ENCODE assay signal across 9 cellular contexts in the genomic region with DNA sequence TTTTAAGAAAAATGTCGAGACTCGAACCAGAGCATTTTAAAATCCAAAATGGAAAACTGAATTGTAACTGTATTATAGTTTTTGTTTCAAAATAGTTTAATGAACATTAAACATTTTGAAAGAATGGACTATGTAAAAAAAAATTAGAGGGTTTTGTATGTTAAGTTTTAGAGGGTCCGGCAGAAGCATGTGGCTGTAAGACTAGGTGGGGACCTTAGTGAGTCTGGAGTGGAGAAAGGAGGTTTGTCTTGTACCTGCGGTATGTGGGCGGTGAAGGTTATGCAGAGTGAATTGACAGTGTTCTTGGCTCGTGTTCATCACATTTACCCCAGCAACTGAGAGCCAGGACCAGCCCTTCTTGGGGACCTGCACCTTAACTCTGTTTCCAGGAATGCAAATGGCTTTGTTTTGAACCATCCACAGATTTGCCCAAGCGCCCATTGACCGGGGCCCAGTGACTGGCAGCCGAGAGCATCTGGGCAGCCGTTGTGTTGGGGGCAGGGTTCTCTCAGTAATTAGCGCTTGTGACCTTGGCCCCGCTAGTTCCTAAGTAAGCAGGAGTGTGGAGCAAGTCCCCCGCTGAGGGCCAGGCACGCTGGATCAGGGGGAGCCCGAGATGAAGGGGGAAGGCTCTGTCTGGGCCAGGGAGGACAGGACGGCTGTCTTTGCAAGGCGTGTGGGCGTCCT. TPM values are rescaled to one million over a fixed set of nuclear protein-coding genes. Genes with fewer than 3 reads are reported as not detected.
DNase-seq lines count a peak whose midpoint lies in the region; ATAC-seq, FAIRE-seq and TF ChIP-seq lines count a peak whose summit lies in the region.
"Had no signal": no experiment of that assay in that cellular context is flagged by ENCODE, and none has a peak within 500 bp of the region (broad histone marks: within the 10 kb centered on the region; RNA-seq: fewer than 3 reads in every experiment).

No MANE protein-coding gene starts in this region.

- H3K4me1 Mint-ChIP-seq in activated naive CD4-positive, alpha-beta T cell treated with anti-CD3 and anti-CD28 coated beads, Interleukin-2, amount 10 ng/mL, durations not matched to agents 7 days and 5 days, result peaks cover 25% of the 10 kb centered on the region

- FAIRE-seq in A549 (lab: Jason Lieb, UNC) (no peak), frontal cortex (lab: Jason Lieb, UNC) (no peak)
- FAIRE-seq: GM18507 had no signal

- peaks cover 39% of the 10 kb centered on the region for H3K36me3 Mint-ChIP-seq in activated naive CD4-positive, alpha-beta T cell treated with anti-CD3 and anti-CD28 coated beads, Interleukin-2, amount 10 ng/mL, durations not matched to agents 7 days and 5 days

- H3K27me3 ChIP-seq in HUES6 (ENCODE audit: control insufficient read depth, insufficient read depth, low read length) (no peaks in the 10 kb centered on the region), hepatocyte (no peaks in the 10 kb centered on the region)

- POLR2A ChIA-PET in A549 (lab: Yijun Ruan, JAX), result interaction anchor here (0.6 to 4.0 kb wide), 18 partner anchors 9 to 985 kb away, joined by 3 to 79 read pairs (median 16); no protein-coding TSS in a partner anchor

- DNase-seq in A549 (ENCODE audit: low read depth in 1 of 2, low spot score in 1 of 2), result peak in 1 of 2 experiments; percentile 30
- peak; percentile 40 for DNase-seq in activated naive CD4-positive, alpha-beta T cell treated with anti-CD3 and anti-CD28 coated beads, Interleukin-2, amount 10 ng/mL, durations not matched to agents 7 days and 5 days
- DNase-seq in hepatocyte (ENCODE audit: low spot score), result peak; percentile 70
- peak; percentile 71 for DNase-seq in sciatic nerve (ENCODE audit: low spot score)
- no peak for DNase-seq in HPDE6-E6E7 (ENCODE audit: extremely low spot score)
- no peak for DNase-seq in frontal cortex (ENCODE audit: low spot score in 2 of 2)
- no peak for DNase-seq in ureter (ENCODE audit: low spot score)

- H3K9me3 Mint-ChIP-seq in activated naive CD4-positive, alpha-beta T cell treated with anti-CD3 and anti-CD28 coated beads, Interleukin-2, amount 10 ng/mL, durations not matched to agents 7 days and 5 days, result peaks cover 11% of the 10 kb centered on the region

- H3K4me3 ChIP-seq in A549 (peak overlapping the region; percentile 82), HUES6 (ENCODE audit: low read depth, low read length) (peak overlapping the region; percentile 84), hepatocyte (peak overlapping the region; percentile 50)

- CTCF ChIA-PET in A549 (lab: Yijun Ruan, JAX), result interaction anchor here (1.4 to 1.9 kb wide), 3 partner anchors 11 to 871 kb away, joined by 3 to 8 read pairs (median 3); no protein-coding TSS in a partner anchor
- CTCF ChIA-PET in activated naive CD4-positive, alpha-beta T cell treated with anti-CD3 and anti-CD28 coated beads, Interleukin-2, amount 10 ng/mL, durations not matched to agents 7 days and 5 days (lab: Charles Lee), result no interaction called here

- H3K36me3 ChIP-seq in HUES6 (ENCODE audit: control insufficient read depth, insufficient read depth, low read length) (peaks cover 11% of the 10 kb centered on the region), hepatocyte (replicated peaks; ENCODE audit: insufficient read depth, low read depth) (no peaks in the 10 kb centered on the region)

- H3K4me1 ChIP-seq in A549 (peaks cover 15% of the 10 kb centered on the region), HUES6 (ENCODE audit: control insufficient read depth, insufficient read depth, low read length) (peaks cover 25% of the 10 kb centered on the region), hepatocyte (ENCODE audit: insufficient read depth) (peaks cover 14% of the 10 kb centered on the region)

- ATAC-seq in A549, result no peak
- no peak for ATAC-seq in sciatic nerve

- no peak for TF ChIP-seq RAD21 in A549 (conservative IDR thresholded peaks at IDR 0.05 in 1 of 2, IDR thresholded peaks at IDR 0.05 in 1 of 2)

- TF ChIP-seq CTCF in A549 (IDR thresholded peaks at IDR 0.05), result no peak
- no peak for TF ChIP-seq CTCF in hepatocyte (IDR thresholded peaks at IDR 0.05; ENCODE audit: poor library complexity)

- no peaks in the 10 kb centered on the region for H3K9me2 ChIP-seq in hepatocyte (replicated peaks; ENCODE audit: insufficient read depth)

- H3K9me3 ChIP-seq in A549 (no peaks in the 10 kb centered on the region), HUES6 (ENCODE audit: control insufficient read depth, insufficient read depth, low read depth, low read length) (no peaks in the 10 kb centered on the region), hepatocyte (ENCODE audit: low read depth) (no peaks in the 10 kb centered on the region)

- peaks cover 35% of the 10 kb centered on the region for H3K79me2 ChIP-seq in hepatocyte

- H3K27ac Mint-ChIP-seq in activated naive CD4-positive, alpha-beta T cell treated with anti-CD3 and anti-CD28 coated beads, Interleukin-2, amount 10 ng/mL, durations not matched to agents 7 days and 5 days, result peak overlapping the region; percentile 96

- peak overlapping the region; percentile 94 for H3K4me3 Mint-ChIP-seq in activated naive CD4-positive, alpha-beta T cell treated with anti-CD3 and anti-CD28 coated beads, Interleukin-2, amount 10 ng/mL, durations not matched to agents 7 days and 5 days

- peaks cover 13% of the 10 kb centered on the region for H3K27me3 Mint-ChIP-seq in activated naive CD4-positive, alpha-beta T cell treated with anti-CD3 and anti-CD28 coated beads, Interleukin-2, amount 10 ng/mL, durations not matched to agents 7 days and 5 days

- WGBS in A549 (ENCODE audit: missing lambda C conversion rate), result 89% methylated on average over 17 of the region's 18 CpGs
- WGBS in hepatocyte (ENCODE audit: low lambda C conversion rate, missing lambda C conversion rate), result 27% methylated on average over 18 of the region's 18 CpGs

- no peak for TF ChIP-seq EP300 in A549 (IDR thresholded peaks at IDR 0.05)

- H2AFZ ChIP-seq in hepatocyte, result no peak overlapping the region

- TF ChIP-seq POLR2A in A549 (IDR thresholded peaks at IDR 0.05; ENCODE audit: low read length), result peak; percentile 25; the same call in 1 of the 2 replicates

- intact Hi-C loops in sciatic nerve (cut with DNase I), result loop anchor here (5.0 kb wide), 1 partner anchor 981 kb away; no protein-coding TSS in a partner anchor

- H3K9ac ChIP-seq in HUES6 (ENCODE audit: low read length), result peak overlapping the region; percentile 99

- H3K27ac ChIP-seq in A549, result peak overlapping the region; percentile 100
- peak overlapping the region; percentile 99; the same call in 1 of the 2 replicates for H3K27ac ChIP-seq in HUES6 (ENCODE audit: low read depth, low read length)
- H3K27ac ChIP-seq in hepatocyte, result peak overlapping the region; percentile 98

- peak overlapping the region; percentile 91 for H3K4me2 ChIP-seq in A549
- peak overlapping the region; percentile 85 for H3K4me2 ChIP-seq in hepatocyte

- H4K20me1 ChIP-seq in hepatocyte (ENCODE audit: insufficient read depth, poor library complexity, severe bottlenecking), result peaks cover 27% of the 10 kb centered on the region

TF ChIP-seq in A549, 52 proteins besides CTCF, POLR2A, EP300 and RAD21:
- 0 out of 2 replicates have a peak, but pooled peaks have one; percentile 30 for TF ChIP-seq ZNF302 (CRISPR knock-in tag; IDR thresholded peaks at IDR 0.05)
- TF ChIP-seq FOXS1 (CRISPR knock-in tag; IDR thresholded peaks at IDR 0.05), result no peak
- peak; percentile 72; the same call in 1 of the 2 replicates for TF ChIP-seq TFCP2L1 (CRISPR knock-in tag; IDR thresholded peaks at IDR 0.05)
- TF ChIP-seq FOSB (CRISPR knock-in tag; IDR thresholded peaks at IDR 0.05), result peak; percentile 59; the same call in 1 of the 2 replicates
- TF ChIP-seq, protein P1, sequence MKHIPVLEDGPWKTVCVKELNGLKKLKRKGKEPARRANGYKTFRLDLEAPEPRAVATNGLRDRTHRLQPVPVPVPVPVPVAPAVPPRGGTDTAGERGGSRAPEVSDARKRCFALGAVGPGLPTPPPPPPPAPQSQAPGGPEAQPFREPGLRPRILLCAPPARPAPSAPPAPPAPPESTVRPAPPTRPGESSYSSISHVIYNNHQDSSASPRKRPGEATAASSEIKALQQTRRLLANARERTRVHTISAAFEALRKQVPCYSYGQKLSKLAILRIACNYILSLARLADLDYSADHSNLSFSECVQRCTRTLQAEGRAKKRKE (CRISPR knock-in tag; IDR thresholded peaks at IDR 0.05; ENCODE audit: low read depth), result no peak
- 0 out of 2 replicates have a peak, but pooled peaks have one; percentile 9 for TF ChIP-seq HOXB5 (CRISPR knock-in tag; IDR thresholded peaks at IDR 0.05)
- TF ChIP-seq, protein P2, sequence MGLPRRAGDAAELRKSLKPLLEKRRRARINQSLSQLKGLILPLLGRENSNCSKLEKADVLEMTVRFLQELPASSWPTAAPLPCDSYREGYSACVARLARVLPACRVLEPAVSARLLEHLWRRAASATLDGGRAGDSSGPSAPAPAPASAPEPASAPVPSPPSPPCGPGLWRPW (IDR thresholded peaks at IDR 0.05), result no peak
- TF ChIP-seq, protein P3, sequence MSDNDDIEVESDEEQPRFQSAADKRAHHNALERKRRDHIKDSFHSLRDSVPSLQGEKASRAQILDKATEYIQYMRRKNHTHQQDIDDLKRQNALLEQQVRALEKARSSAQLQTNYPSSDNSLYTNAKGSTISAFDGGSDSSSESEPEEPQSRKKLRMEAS (IDR thresholded peaks at IDR 0.05), result no peak
- TF ChIP-seq HOXA7 (CRISPR knock-in tag; IDR thresholded peaks at IDR 0.05), result peak; percentile 85
- no peak for TF ChIP-seq CHD4 (IDR thresholded peaks at IDR 0.05; ENCODE audit: borderline replicate concordance)
- peak; percentile 82 for TF ChIP-seq RARB (CRISPR knock-in tag; IDR thresholded peaks at IDR 0.05)

RNA-seq across cellular contexts. Expression of a gene that starts 1.4 kb away (rescaled TPM):
- 71.5 and 86.8 TPM in 2 replicates for polyA plus RNA-seq in A549 (2011; rRNA removed)
- 67.2 and 78.1 TPM in 2 replicates for polyA plus RNA-seq in A549 (2012; cell fraction: cytosol; rRNA removed)
- 193 and 204 TPM in 2 replicates for polyA plus RNA-seq in A549 (2012; cell fraction: nucleus; rRNA removed)
- 30.5 to 31.9 TPM (median 30.6 TPM) in 3 replicates for polyA plus RNA-seq in A549 (2017; fragmentation: RNase III; extraction: RNeasy Plus Mini Kit Qiagen cat#74134 plus additional on column Dnase treatment)
- polyA minus RNA-seq in A549 (2011; rRNA and poly(A)+ RNA removed), result 384 and 462 TPM in 2 replicates
- 157 and 187 TPM in 2 replicates for total RNA-seq in hepatocyte
- 602 and 816 TPM in 2 replicates for polyA plus RNA-seq in hepatocyte
- 273 TPM for total RNA-seq in sciatic nerve
- total RNA-seq in frontal cortex, result 67.3 TPM
- 171 TPM for total RNA-seq in ureter

Comparison
In these comparisons a context has a peak if more than half of its experiments do, and no peak if none do; other contexts are left out.
1. DNase-seq: peak in activated naive CD4-positive, alpha-beta T cell treated with anti-CD3 and anti-CD28 coated beads, Interleukin-2, amount 10 ng/mL, durations not matched to agents 7 days and 5 days (single experiment), hepatocyte (single experiment) and sciatic nerve (single experiment); none in HPDE6-E6E7 (single experiment), frontal cortex (0 of 2) and ureter (single experiment).
2. Peak in every context shown above with its lines, with median percentiles within 50 percentile points of each other: H3K27ac ChIP-seq and H3K4me3 ChIP-seq.